1 cellular context compared by ENCODE assay signal in the genomic region with DNA sequence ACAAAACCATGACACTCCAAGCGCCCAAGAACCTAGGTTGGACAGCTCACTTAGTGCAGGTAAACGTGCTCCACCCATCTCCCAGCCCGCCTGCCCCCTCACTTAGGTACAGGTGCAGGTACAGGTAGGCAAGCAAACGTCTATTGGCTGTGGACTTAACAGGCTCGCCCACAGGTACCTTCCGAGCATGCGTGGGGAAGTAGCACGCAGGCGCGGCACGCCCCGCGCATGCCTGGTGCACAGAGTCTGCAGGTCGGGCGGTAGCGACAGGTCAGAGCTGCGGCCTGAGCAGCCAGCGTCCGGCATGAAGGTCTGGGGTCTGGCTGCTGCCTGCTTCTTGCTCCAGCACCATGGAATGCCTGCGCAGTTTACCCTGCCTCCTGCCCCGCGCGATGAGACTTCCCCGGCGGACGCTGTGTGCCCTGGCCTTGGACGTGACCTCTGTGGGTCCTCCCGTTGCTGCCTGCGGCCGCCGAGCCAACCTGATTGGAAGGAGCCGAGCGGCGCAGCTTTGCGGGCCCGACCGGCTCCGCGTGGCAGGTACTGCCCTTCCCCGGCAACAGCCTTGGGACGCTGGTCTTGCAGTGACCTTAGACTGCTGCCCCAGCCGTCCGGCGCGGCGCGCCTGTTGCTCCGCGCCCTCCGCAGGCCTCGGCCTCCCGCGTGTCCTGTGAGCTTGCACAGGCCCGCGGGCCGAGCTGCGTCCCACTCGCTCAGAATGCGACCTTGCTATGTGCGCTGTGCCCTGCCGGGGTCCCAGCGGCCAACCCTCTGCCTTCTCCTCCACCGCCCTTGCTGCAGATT.
TF ChIP-seq lines count a peak whose summit lies in the region.

A gene with protein sequence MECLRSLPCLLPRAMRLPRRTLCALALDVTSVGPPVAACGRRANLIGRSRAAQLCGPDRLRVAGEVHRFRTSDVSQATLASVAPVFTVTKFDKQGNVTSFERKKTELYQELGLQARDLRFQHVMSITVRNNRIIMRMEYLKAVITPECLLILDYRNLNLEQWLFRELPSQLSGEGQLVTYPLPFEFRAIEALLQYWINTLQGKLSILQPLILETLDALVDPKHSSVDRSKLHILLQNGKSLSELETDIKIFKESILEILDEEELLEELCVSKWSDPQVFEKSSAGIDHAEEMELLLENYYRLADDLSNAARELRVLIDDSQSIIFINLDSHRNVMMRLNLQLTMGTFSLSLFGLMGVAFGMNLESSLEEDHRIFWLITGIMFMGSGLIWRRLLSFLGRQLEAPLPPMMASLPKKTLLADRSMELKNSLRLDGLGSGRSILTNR (plus strand): TSS at position 240 of the 804 bp plus-strand sequence. CDS start 111 bp downstream, at position 351.

TF ChIP-seq in K562, 482 proteins besides CTCF, POLR2A, EP300 and RAD21 (continued from another document and continues in another):
- TF ChIP-seq, protein P1, sequence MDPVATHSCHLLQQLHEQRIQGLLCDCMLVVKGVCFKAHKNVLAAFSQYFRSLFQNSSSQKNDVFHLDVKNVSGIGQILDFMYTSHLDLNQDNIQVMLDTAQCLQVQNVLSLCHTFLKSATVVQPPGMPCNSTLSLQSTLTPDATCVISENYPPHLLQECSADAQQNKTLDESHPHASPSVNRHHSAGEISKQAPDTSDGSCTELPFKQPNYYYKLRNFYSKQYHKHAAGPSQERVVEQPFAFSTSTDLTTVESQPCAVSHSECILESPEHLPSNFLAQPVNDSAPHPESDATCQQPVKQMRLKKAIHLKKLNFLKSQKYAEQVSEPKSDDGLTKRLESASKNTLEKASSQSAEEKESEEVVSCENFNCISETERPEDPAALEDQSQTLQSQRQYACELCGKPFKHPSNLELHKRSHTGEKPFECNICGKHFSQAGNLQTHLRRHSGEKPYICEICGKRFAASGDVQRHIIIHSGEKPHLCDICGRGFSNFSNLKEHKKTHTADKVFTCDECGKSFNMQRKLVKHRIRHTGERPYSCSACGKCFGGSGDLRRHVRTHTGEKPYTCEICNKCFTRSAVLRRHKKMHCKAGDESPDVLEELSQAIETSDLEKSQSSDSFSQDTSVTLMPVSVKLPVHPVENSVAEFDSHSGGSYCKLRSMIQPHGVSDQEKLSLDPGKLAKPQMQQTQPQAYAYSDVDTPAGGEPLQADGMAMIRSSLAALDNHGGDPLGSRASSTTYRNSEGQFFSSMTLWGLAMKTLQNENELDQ (CRISPR knock-in tag; IDR thresholded peaks at IDR 0.05; ENCODE audit: borderline replicate concordance), result no peak
- TF ChIP-seq YBX1 (IDR thresholded peaks at IDR 0.05), result no peak
- TF ChIP-seq RBM25 (IDR thresholded peaks at IDR 0.05; ENCODE audit: low read depth, low read length, severe bottlenecking), result no peak
- TF ChIP-seq PTTG1 (tag; IDR thresholded peaks at IDR 0.05; ENCODE audit: low read depth), result no peak
- TF ChIP-seq, protein P2, sequence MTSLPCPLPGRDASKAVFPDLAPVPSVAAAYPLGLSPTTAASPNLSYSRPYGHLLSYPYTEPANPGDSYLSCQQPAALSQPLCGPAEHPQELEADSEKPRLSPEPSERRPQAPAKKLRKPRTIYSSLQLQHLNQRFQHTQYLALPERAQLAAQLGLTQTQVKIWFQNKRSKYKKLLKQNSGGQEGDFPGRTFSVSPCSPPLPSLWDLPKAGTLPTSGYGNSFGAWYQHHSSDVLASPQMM (CRISPR knock-in tag; IDR thresholded peaks at IDR 0.05), result no peak
- TF ChIP-seq ZBTB7A (IDR thresholded peaks at IDR 0.05; ENCODE audit: borderline replicate concordance, control insufficient read depth, low read depth, low read length), result peak; percentile 18; the same call in 1 of the 2 replicates
- peak; percentile 24; the same call in 1 of the 2 replicates for TF ChIP-seq ZNF274 (IDR thresholded peaks at IDR 0.05; ENCODE audit: borderline replicate concordance, low read depth, low read length)
- TF ChIP-seq POLR3A (IDR thresholded peaks at IDR 0.05; ENCODE audit: borderline replicate concordance, extremely low read depth, insufficient read depth, insufficient read length), result no peak
- TF ChIP-seq NR4A1 (CRISPR knock-in tag; IDR thresholded peaks at IDR 0.05), result peak; percentile 63
- 0 out of 2 replicates have a peak, but pooled peaks have one; percentile 69 for TF ChIP-seq NR4A1 (tag; IDR thresholded peaks at IDR 0.05)
- TF ChIP-seq ARHGAP35 (IDR thresholded peaks at IDR 0.05; ENCODE audit: partially characterized antibody), result no peak
- no peak for TF ChIP-seq HDAC3 (IDR thresholded peaks at IDR 0.05; ENCODE audit: borderline replicate concordance, partially characterized antibody)
- no peak for TF ChIP-seq ESRRB (CRISPR knock-in tag; IDR thresholded peaks at IDR 0.05; ENCODE audit: borderline replicate concordance)
- TF ChIP-seq, protein P3, sequence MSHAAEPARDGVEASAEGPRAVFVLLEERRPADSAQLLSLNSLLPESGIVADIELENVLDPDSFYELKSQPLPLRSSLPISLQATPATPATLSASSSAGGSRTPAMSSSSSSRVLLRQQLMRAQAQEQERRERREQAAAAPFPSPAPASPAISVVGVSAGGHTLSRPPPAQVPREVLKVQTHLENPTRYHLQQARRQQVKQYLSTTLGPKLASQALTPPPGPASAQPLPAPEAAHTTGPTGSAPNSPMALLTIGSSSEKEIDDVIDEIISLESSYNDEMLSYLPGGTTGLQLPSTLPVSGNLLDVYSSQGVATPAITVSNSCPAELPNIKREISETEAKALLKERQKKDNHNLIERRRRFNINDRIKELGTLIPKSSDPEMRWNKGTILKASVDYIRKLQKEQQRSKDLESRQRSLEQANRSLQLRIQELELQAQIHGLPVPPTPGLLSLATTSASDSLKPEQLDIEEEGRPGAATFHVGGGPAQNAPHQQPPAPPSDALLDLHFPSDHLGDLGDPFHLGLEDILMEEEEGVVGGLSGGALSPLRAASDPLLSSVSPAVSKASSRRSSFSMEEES (CRISPR knock-in tag; IDR thresholded peaks at IDR 0.05), result no peak
- TF ChIP-seq PRPF4 (IDR thresholded peaks at IDR 0.05; ENCODE audit: insufficient read depth, low read depth, low read length, poor library complexity, severe bottlenecking), result no peak
- TF ChIP-seq, protein P4, sequence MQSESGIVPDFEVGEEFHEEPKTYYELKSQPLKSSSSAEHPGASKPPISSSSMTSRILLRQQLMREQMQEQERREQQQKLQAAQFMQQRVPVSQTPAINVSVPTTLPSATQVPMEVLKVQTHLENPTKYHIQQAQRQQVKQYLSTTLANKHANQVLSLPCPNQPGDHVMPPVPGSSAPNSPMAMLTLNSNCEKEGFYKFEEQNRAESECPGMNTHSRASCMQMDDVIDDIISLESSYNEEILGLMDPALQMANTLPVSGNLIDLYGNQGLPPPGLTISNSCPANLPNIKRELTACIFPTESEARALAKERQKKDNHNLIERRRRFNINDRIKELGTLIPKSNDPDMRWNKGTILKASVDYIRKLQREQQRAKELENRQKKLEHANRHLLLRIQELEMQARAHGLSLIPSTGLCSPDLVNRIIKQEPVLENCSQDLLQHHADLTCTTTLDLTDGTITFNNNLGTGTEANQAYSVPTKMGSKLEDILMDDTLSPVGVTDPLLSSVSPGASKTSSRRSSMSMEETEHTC (IDR thresholded peaks at IDR 0.05), result no peak
- no peak for TF ChIP-seq KLF6 (CRISPR knock-in tag; IDR thresholded peaks at IDR 0.05; ENCODE audit: borderline replicate concordance)
- TF ChIP-seq EGR1 (conservative IDR thresholded peaks at IDR 0.05), result no peak
- TF ChIP-seq, protein P5, sequence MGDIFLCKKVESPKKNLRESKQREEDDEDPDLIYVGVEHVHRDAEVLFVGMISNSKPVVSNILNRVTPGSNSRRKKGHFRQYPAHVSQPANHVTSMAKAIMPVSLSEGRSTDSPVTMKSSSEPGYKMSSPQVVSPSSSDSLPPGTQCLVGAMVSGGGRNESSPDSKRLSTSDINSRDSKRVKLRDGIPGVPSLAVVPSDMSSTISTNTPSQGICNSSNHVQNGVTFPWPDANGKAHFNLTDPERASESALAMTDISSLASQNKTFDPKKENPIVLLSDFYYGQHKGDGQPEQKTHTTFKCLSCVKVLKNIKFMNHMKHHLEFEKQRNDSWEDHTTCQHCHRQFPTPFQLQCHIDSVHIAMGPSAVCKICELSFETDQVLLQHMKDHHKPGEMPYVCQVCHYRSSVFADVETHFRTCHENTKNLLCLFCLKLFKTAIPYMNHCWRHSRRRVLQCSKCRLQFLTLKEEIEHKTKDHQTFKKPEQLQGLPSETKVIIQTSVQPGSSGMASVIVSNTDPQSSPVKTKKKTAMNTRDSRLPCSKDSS (IDR thresholded peaks at IDR 0.05; ENCODE audit: low read depth, partially characterized antibody), result no peak
- TF ChIP-seq, protein P6, sequence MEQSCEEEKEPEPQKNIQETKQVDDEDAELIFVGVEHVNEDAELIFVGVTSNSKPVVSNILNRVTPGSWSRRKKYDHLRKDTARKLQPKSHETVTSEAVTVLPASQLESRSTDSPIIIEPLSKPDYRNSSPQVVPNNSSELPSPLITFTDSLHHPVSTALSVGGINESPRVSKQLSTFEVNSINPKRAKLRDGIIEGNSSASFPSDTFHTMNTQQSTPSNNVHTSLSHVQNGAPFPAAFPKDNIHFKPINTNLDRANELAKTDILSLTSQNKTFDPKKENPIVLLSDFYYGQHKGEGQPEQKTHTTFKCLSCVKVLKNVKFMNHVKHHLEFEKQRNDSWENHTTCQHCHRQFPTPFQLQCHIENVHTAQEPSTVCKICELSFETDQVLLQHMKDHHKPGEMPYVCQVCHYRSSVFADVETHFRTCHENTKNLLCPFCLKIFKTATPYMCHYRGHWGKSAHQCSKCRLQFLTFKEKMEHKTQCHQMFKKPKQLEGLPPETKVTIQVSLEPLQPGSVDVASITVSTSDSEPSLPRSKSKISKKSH (CRISPR knock-in tag; IDR thresholded peaks at IDR 0.05), result no peak
- peak; percentile 42 for TF ChIP-seq POU5F1 (IDR thresholded peaks at IDR 0.05; ENCODE audit: borderline replicate concordance, low read depth, low read length, partially characterized antibody)
- no peak for TF ChIP-seq GTF2E2 (tag; IDR thresholded peaks at IDR 0.05)
- TF ChIP-seq, protein P7, sequence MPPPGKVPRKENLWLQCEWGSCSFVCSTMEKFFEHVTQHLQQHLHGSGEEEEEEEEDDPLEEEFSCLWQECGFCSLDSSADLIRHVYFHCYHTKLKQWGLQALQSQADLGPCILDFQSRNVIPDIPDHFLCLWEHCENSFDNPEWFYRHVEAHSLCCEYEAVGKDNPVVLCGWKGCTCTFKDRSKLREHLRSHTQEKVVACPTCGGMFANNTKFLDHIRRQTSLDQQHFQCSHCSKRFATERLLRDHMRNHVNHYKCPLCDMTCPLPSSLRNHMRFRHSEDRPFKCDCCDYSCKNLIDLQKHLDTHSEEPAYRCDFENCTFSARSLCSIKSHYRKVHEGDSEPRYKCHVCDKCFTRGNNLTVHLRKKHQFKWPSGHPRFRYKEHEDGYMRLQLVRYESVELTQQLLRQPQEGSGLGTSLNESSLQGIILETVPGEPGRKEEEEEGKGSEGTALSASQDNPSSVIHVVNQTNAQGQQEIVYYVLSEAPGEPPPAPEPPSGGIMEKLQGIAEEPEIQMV (tag; conservative IDR thresholded peaks at IDR 0.05; ENCODE audit: low read depth), result peak; percentile 78; the same call in 1 of the 2 replicates
- TF ChIP-seq ZNF766 (CRISPR knock-in tag; conservative IDR thresholded peaks at IDR 0.05), result no peak
- TF ChIP-seq TEAD1 (CRISPR knock-in tag; IDR thresholded peaks at IDR 0.05), result peak in 1 of 2 experiments; percentile 83; a peak in 2 of 4 replicates
- TF ChIP-seq TBP (optimal IDR thresholded peaks at IDR 0.05; ENCODE audit: low read depth, low read length), result peak; percentile 84
- TF ChIP-seq ZNF644 (tag; IDR thresholded peaks at IDR 0.05; ENCODE audit: low read depth), result no peak
- peak; percentile 63 for TF ChIP-seq SAP30 (IDR thresholded peaks at IDR 0.05; ENCODE audit: borderline replicate concordance, insufficient read depth, low read depth, low read length, poor library complexity, severe bottlenecking)
- no peak for TF ChIP-seq CEBPB (tag; IDR thresholded peaks at IDR 0.05)
- TF ChIP-seq FIP1L1 (IDR thresholded peaks at IDR 0.05; ENCODE audit: low read depth, low read length, poor library complexity, severe bottlenecking), result peak; percentile 54
- TF ChIP-seq FOS (IDR thresholded peaks at IDR 0.05; ENCODE audit: extremely low read depth, insufficient read length), result no peak
